ENCODE assay signal across 8 cellular contexts in genomic region chr6:24495516-24495847, GRCh38. TPM values are rescaled to one million over a fixed set of nuclear protein-coding genes. Genes with fewer than 3 reads are reported as not detected.
DNase-seq lines count a peak whose midpoint lies in the region; ATAC-seq and TF ChIP-seq lines count a peak whose summit lies in the region.

No MANE protein-coding gene starts in this region.

- peak overlapping the region; percentile 85 for H3K4me3 ChIP-seq in CD8-positive, alpha-beta T cell (ENCODE audit: low read depth, low read length)

- H3K36me3 Mint-ChIP-seq in CD8-positive, alpha-beta T cell: peaks cover 22% of the 10 kb centered on the region

- H3K4me1 Mint-ChIP-seq in CD8-positive, alpha-beta T cell (ENCODE audit: low read depth): peaks cover 41% of the 10 kb centered on the region

- peak; percentile 19 for ATAC-seq in CD8-positive, alpha-beta T cell
- peak; percentile 50 for ATAC-seq in GM19397 (IDR thresholded peaks at IDR 0.05; ENCODE audit: unreplicated experiment)
- peak; percentile 59 for ATAC-seq in HG03521 (IDR thresholded peaks at IDR 0.05; ENCODE audit: unreplicated experiment)

- H3K9me3 Mint-ChIP-seq in CD8-positive, alpha-beta T cell: peaks cover 8% of the 10 kb centered on the region

- peak in 6 of 7 experiments; percentile 15 to 67 (median 38) for DNase-seq in CD8-positive, alpha-beta T cell
- DNase-seq in amygdala (lab: John Stamatoyannopoulos, UW): peak in 36 of 56 donors; percentile 2 to 48 (median 24)
- peak; percentile 22 for DNase-seq in hepatic stellate cell (ENCODE audit: low spot score)
- DNase-seq in renal cortical epithelial cell (ENCODE audit: low read depth): peak; percentile 18
- DNase-seq in NCI-H82 treated with DMSO at 0.1 percent for 48 hours (lab: John Stamatoyannopoulos, UW; ENCODE audit: unreplicated experiment): no peak

- peak overlapping the region; percentile 87 for H3K4me3 Mint-ChIP-seq in CD8-positive, alpha-beta T cell

- H3K27me3 ChIP-seq in CD8-positive, alpha-beta T cell (ENCODE audit: insufficient read depth, low read length): no peaks in the 10 kb centered on the region

- H3K27me3 Mint-ChIP-seq in CD8-positive, alpha-beta T cell (ENCODE audit: low read depth): no peaks in the 10 kb centered on the region

- POLR2A ChIA-PET in CD8-positive, alpha-beta T cell (lab: Charles Lee): interaction anchor here (0.9 to 2.0 kb wide), 4 partner anchors 14 to 227 kb away, joined by 3 to 9 read pairs (median 4); partner anchors contain the start of genes ACOT13 and TDP2

- no peaks in the 10 kb centered on the region for H3K9me3 ChIP-seq in CD8-positive, alpha-beta T cell (ENCODE audit: low read length)

- intact Hi-C loops in CD8-positive, alpha-beta T cell (cut with DNase I, micrococcal nuclease): loop anchor here (2.0 to 10.0 kb wide), 3 partner anchors 25 to 171 kb away; partner anchors contain the start of genes ACOT13 (in 2 of the 2) and TDP2 (in 2 of the 2)

- CTCF ChIA-PET in CD8-positive, alpha-beta T cell (lab: Charles Lee): interaction anchor here (0.6 to 2.9 kb wide), 17 partner anchors 13 to 534 kb away, joined by 3 to 18 read pairs (median 4); no protein-coding TSS in a partner anchor

- no peaks in the 10 kb centered on the region for H3K36me3 ChIP-seq in CD8-positive, alpha-beta T cell (ENCODE audit: insufficient read depth, low read length)

- H3K27ac ChIP-seq in CD8-positive, alpha-beta T cell (ENCODE audit: low read depth, low read length): peak overlapping the region; percentile 62

- no peak for TF ChIP-seq CTCF in CD8-positive, alpha-beta T cell (IDR thresholded peaks at IDR 0.05)

- H3K4me1 ChIP-seq in CD8-positive, alpha-beta T cell (ENCODE audit: insufficient read depth, low read length): peaks cover 12% of the 10 kb centered on the region

- TF ChIP-seq POLR2A in Raji (IDR thresholded peaks at IDR 0.05; ENCODE audit: insufficient read depth, low read depth, low read length): peak; percentile 34; the same call in 1 of the 2 replicates

- H3K27ac Mint-ChIP-seq in CD8-positive, alpha-beta T cell: peak overlapping the region; percentile 85

RNA-seq across cellular contexts. Expression of gene ALDH5A1, which starts 0.7 kb away (rescaled TPM):
- total RNA-seq in CD8-positive, alpha-beta T cell: 1 to 10 TPM; 4.0 to 4.7 TPM
- 1.0 and 3.8 TPM in 2 replicates for total RNA-seq in renal cortical epithelial cell

RNA-seq across cellular contexts. Expression of gene GPLD1, which starts 6.1 kb away (rescaled TPM):
- total RNA-seq in CD8-positive, alpha-beta T cell: under 1 TPM; 0.19 to 0.73 TPM
- under 0.01 and 0.45 TPM in 2 replicates for total RNA-seq in renal cortical epithelial cell
